8 cellular contexts compared by ENCODE assay signal in genomic region chr9:124771021-124771866, GRCh38. TPM values are rescaled to one million over a fixed set of nuclear protein-coding genes. Genes with fewer than 3 reads are reported as not detected.
DNase-seq lines count a peak whose midpoint lies in the region; ATAC-seq and TF ChIP-seq lines count a peak whose summit lies in the region.

Gene NR6A1 (minus strand): TSS chr9:124771311.

- peak within 1 kb of the TSS; percentile 60 for H3K4me3 ChIP-seq in BJ (ENCODE audit: low read depth, low read length)
- H3K4me3 ChIP-seq in choroid plexus epithelial cell (ENCODE audit: low read depth, low read length) = peak within 1 kb of the TSS; percentile 72

- TF ChIP-seq CTCF in BJ (IDR thresholded peaks at IDR 0.05; ENCODE audit: insufficient read depth, low read depth, low read length) (no peak), choroid plexus epithelial cell (conservative IDR thresholded peaks at IDR 0.05; ENCODE audit: low read depth, low read length) (no peak)

- H3K27me3 ChIP-seq in BJ (ENCODE audit: control insufficient read depth, insufficient read depth, low read length) = peaks cover 26% of the 10 kb centered on the region
- H3K27me3 ChIP-seq in layer of hippocampus (ENCODE audit: control insufficient read depth, insufficient read depth, low read length) = no peaks in the 10 kb centered on the region

- peak; percentile 56 for TF ChIP-seq POLR2A in GM19099 (IDR thresholded peaks at IDR 0.05; ENCODE audit: extremely low read depth, insufficient read length, low read depth)

- peak within 1 kb of the TSS; percentile 82 for H3K27ac ChIP-seq in layer of hippocampus (ENCODE audit: low read depth, low read length)

- POLR2A ChIA-PET in BJ (lab: Charles Lee) = no interaction called here

- ATAC-seq in HG03378 (IDR thresholded peaks at IDR 0.05; ENCODE audit: unreplicated experiment) = peak; percentile 66

- DNase-seq in BJ (ENCODE audit: low read depth) = peak; percentile 68
- peak; percentile 91 for DNase-seq in NCI-H510A (lab: John Stamatoyannopoulos, UW)
- peak; percentile 90 to 94 for DNase-seq in activated CD4-positive, alpha-beta T cell treated with anti-CD3 and anti-CD28 coated beads for 24 hours (ENCODE audit: low read depth in 2 of 2)
- peak; percentile 97 for DNase-seq in choroid plexus epithelial cell (ENCODE audit: low read depth)
- peak; percentile 86 to 95 (median 90) for DNase-seq in stimulated activated CD4-positive, alpha-beta T cell treated with anti-CD3 and anti-CD28 coated beads, Interleukin-1b, Interleukin-23, amount 100 ng/mL, for 24 hours (ENCODE audit: low read depth in 4 of 4, low spot score in 1 of 4)

- H3K36me3 ChIP-seq in BJ (ENCODE audit: control insufficient read depth, insufficient read depth, low read length) = no peaks in the 10 kb centered on the region

- CTCF ChIA-PET in BJ (lab: Yijun Ruan, JAX) = interaction anchor here (0.5 to 16.5 kb wide), 32 partner anchors 8 to 615 kb away, joined by 3 to 1161 read pairs (median 4); partner anchors contain the start of genes ARPC5L, RPL35 and WDR38

RNA-seq across cellular contexts. Expression of gene NR6A1, which starts in this region (rescaled TPM):
- polyA plus RNA-seq in BJ (2011; rRNA removed) = 0.23 and 0.25 TPM in 2 replicates
- 0.21 and 0.47 TPM in 2 replicates for polyA minus RNA-seq in BJ (2011; rRNA and poly(A)+ RNA removed)

Comparison
In these comparisons a context has a peak if more than half of its experiments do, and no peak if none do; other contexts are left out.
1. Peak in every context shown above with its lines: DNase-seq, ATAC-seq, H3K4me3 ChIP-seq and H3K27ac ChIP-seq.
2. Peak in DNase-seq and H3K4me3 ChIP-seq in BJ; RNA of the gene not detected or under 1 TPM.